23 cellular contexts compared by ENCODE assay signal in genomic region chr10:109695988-109696387, GRCh38.
"Had no signal": no experiment of that assay in that cellular context is flagged by ENCODE, and none has a peak within 500 bp of the region (broad histone marks: within the 10 kb centered on the region; RNA-seq: fewer than 3 reads in every experiment).

No MANE protein-coding gene starts in this region.

- H3K27ac ChIP-seq: neutrophil, parathyroid adenoma, psoas muscle, right lobe of liver, sigmoid colon, stomach, thoracic aorta, thyroid gland, tibial nerve, upper lobe of right lung, uterus had no signal

- H3K4me3 ChIP-seq: psoas muscle, right lobe of liver, sigmoid colon, stomach, thoracic aorta, thyroid gland, tibial nerve, upper lobe of right lung, uterus had no signal

- H3K9ac ChIP-seq: parathyroid adenoma had no signal

- H3K4me1 ChIP-seq: parathyroid adenoma, psoas muscle, right lobe of liver, sigmoid colon, stomach, thyroid gland, tibial nerve, upper lobe of right lung, uterus had no signal

- DNase-seq: naive thymus-derived CD8-positive, alpha-beta T cell; nephron progenitor cell; nucleus accumbens; posterior cingulate gyrus; psoas muscle; right cardiac atrium; right lobe of liver; sigmoid colon; small intestine; stimulated activated CD4-positive, alpha-beta T cell treated with anti-CD3 and anti-CD28 coated beads, Interleukin-15, amount 100 ng/mL, for 24 hours; stimulated activated CD4-positive, alpha-beta T cell treated with anti-CD3 and anti-CD28 coated beads, Interleukin-2, amount 100 ng/mL, for 24 hours; stimulated activated CD4-positive, alpha-beta T cell treated with anti-CD3 and anti-CD28 coated beads, Interleukin-2, amount 100 ng/mL, for 48 hours; stimulated activated CD4-positive, alpha-beta T cell treated with anti-CD3 and anti-CD28 coated beads, Interleukin-4, amount 100 ng/mL, for 24 hours; stimulated activated naive B cell treated with anti-CD40 and anti-IgM and Interleukin-4, amounts not matched to agents 10 μg/mL and 1 μg/mL and 100 μg/mL, for 72 hours; stimulated activated naive CD4-positive, alpha-beta T cell treated with Interleukin-2 at 50 U/mL for 16 hours; stomach; thyroid gland; upper lobe of right lung; uterus had no signal

- H3K9me3 ChIP-seq: neutrophil, psoas muscle, right lobe of liver, sigmoid colon, stomach, thoracic aorta, thyroid gland, tibial nerve, upper lobe of right lung, uterus had no signal

- ATAC-seq: naive thymus-derived CD8-positive, alpha-beta T cell; psoas muscle; stimulated activated naive B cell treated with anti-CD40 and anti-IgM and Interleukin-4, amounts not matched to agents 10 μg/mL and 1 μg/mL and 100 μg/mL, for 72 hours had no signal

- H3K27me3 ChIP-seq: neutrophil, right lobe of liver, sigmoid colon, stomach, thyroid gland, tibial nerve, upper lobe of right lung, uterus had no signal

- H3K36me3 ChIP-seq: neutrophil, right lobe of liver, sigmoid colon, stomach, thoracic aorta, thyroid gland, tibial nerve, upper lobe of right lung, uterus had no signal
